ENCODE assay signal across 22 cellular contexts in the genomic region with DNA sequence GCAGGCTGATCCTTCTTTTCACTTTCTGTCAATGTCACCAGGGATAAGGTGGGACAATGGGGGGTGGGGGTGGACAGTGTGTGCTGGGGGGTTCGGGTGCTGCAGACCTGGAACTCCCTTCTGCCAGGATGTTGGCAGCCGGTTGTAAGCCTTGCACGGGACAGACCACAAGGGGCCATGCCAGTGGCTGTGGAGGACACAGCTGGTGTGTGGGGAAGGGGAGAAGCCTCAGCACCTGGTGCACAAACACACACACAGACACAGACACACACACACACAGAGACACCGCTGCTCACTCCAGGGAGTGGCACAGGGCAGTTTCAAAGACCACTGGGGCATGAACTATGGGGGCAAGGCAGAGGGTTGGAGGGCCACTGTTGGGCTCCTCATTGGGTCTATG. TPM values are rescaled to one million over a fixed set of nuclear protein-coding genes. Genes with fewer than 3 reads are reported as not detected.
"Had no signal": no experiment of that assay in that cellular context is flagged by ENCODE, and none has a peak within 500 bp of the region (broad histone marks: within the 10 kb centered on the region; RNA-seq: fewer than 3 reads in every experiment).

No MANE protein-coding gene starts in this region.

- H3K9me3 ChIP-seq: body of pancreas, esophagus squamous epithelium, gastroesophageal sphincter, heart left ventricle, spleen had no signal

- H3K4me1 Mint-ChIP-seq: endodermal cell had no signal

- H3K4me3 ChIP-seq: body of pancreas, cardiac muscle cell, esophagus squamous epithelium, gastroesophageal sphincter, heart left ventricle, spleen had no signal

- H3K27ac Mint-ChIP-seq: activated CD4-positive, alpha-beta memory T cell treated with anti-CD3 and anti-CD28 coated beads for 36 hours; activated CD4-positive, alpha-beta T cell treated with anti-CD3 and anti-CD28 coated beads for 36 hours; activated CD8-positive, alpha-beta memory T cell treated with anti-CD3 and anti-CD28 coated beads, Interleukin-2, amount 10 ng/mL, durations not matched to agents 7 days and 5 days; activated naive CD4-positive, alpha-beta T cell treated with anti-CD3 and anti-CD28 coated beads, Interleukin-2, amount 50 U/mL, for 24 hours; activated T-helper 1 cell treated with anti-CD3 and anti-CD28 coated beads, Interleukin-12 subunit alpha, Interleukin-12 subunit beta, Interleukin-2, Interleukin-4 antibody, amounts not matched to agents 30 ng/mL and 10 ng/mL and 1 ng/mL, durations not matched to agents 14 hours and 24 hours and 36 hours; endodermal cell; WTC11 had no signal

- DNase-seq: activated CD4-positive, alpha-beta memory T cell treated with anti-CD3 and anti-CD28 coated beads for 36 hours; activated CD4-positive, alpha-beta T cell treated with anti-CD3 and anti-CD28 coated beads for 36 hours; activated CD8-positive, alpha-beta memory T cell treated with anti-CD3 and anti-CD28 coated beads, Interleukin-2, amount 10 ng/mL, durations not matched to agents 7 days and 5 days; activated gamma-delta T cell treated with Interleukin-2 at 50 U/mL for 16 hours; anterior cingulate cortex; body of pancreas; cortex of kidney; endodermal cell; esophagus squamous epithelium; left colon; naive thymus-derived CD8-positive, alpha-beta T cell; spleen; stimulated activated CD4-positive, alpha-beta T cell treated with anti-CD3 and anti-CD28 coated beads, Interleukin-4, amount 100 ng/mL, for 24 hours; stimulated activated naive CD8-positive, alpha-beta T cell treated with anti-CD3 and anti-CD28 coated beads, Interleukin-15, Interleukin-2, amounts not matched to agents 100 U/mL and 50 U/mL, for 24 hours had no signal

- H3K4me3 Mint-ChIP-seq: activated CD4-positive, alpha-beta memory T cell treated with anti-CD3 and anti-CD28 coated beads for 36 hours; activated CD4-positive, alpha-beta T cell treated with anti-CD3 and anti-CD28 coated beads for 36 hours; activated CD8-positive, alpha-beta memory T cell treated with anti-CD3 and anti-CD28 coated beads, Interleukin-2, amount 10 ng/mL, durations not matched to agents 7 days and 5 days; activated naive CD4-positive, alpha-beta T cell treated with anti-CD3 and anti-CD28 coated beads, Interleukin-2, amount 50 U/mL, for 24 hours; activated T-helper 1 cell treated with anti-CD3 and anti-CD28 coated beads, Interleukin-12 subunit alpha, Interleukin-12 subunit beta, Interleukin-2, Interleukin-4 antibody, amounts not matched to agents 30 ng/mL and 10 ng/mL and 1 ng/mL, durations not matched to agents 14 hours and 24 hours and 36 hours; endodermal cell; WTC11 had no signal

- H3K27ac ChIP-seq: body of pancreas, cardiac muscle cell, esophagus squamous epithelium had no signal

- ATAC-seq: activated CD4-positive, alpha-beta T cell treated with anti-CD3 and anti-CD28 coated beads for 36 hours; activated CD8-positive, alpha-beta memory T cell treated with anti-CD3 and anti-CD28 coated beads, Interleukin-2, amount 10 ng/mL, durations not matched to agents 7 days and 5 days; body of pancreas; gastroesophageal sphincter; heart left ventricle; left colon; naive thymus-derived CD8-positive, alpha-beta T cell; stimulated activated naive CD8-positive, alpha-beta T cell treated with anti-CD3 and anti-CD28 coated beads, Interleukin-15, Interleukin-2, amounts not matched to agents 100 U/mL and 50 U/mL, for 24 hours; WTC11 had no signal

- H3K36me3 ChIP-seq: cardiac muscle cell, esophagus squamous epithelium, gastroesophageal sphincter, heart left ventricle, spleen had no signal

- H3K36me3 Mint-ChIP-seq: activated CD4-positive, alpha-beta memory T cell treated with anti-CD3 and anti-CD28 coated beads for 36 hours; activated CD8-positive, alpha-beta memory T cell treated with anti-CD3 and anti-CD28 coated beads, Interleukin-2, amount 10 ng/mL, durations not matched to agents 7 days and 5 days; activated naive CD4-positive, alpha-beta T cell treated with anti-CD3 and anti-CD28 coated beads, Interleukin-2, amount 50 U/mL, for 24 hours; naive thymus-derived CD8-positive, alpha-beta T cell; WTC11 had no signal

- H3K9me3 Mint-ChIP-seq: activated CD4-positive, alpha-beta memory T cell treated with anti-CD3 and anti-CD28 coated beads for 36 hours; activated naive CD4-positive, alpha-beta T cell treated with anti-CD3 and anti-CD28 coated beads, Interleukin-2, amount 50 U/mL, for 24 hours; activated T-helper 1 cell treated with anti-CD3 and anti-CD28 coated beads, Interleukin-12 subunit alpha, Interleukin-12 subunit beta, Interleukin-2, Interleukin-4 antibody, amounts not matched to agents 30 ng/mL and 10 ng/mL and 1 ng/mL, durations not matched to agents 14 hours and 24 hours and 36 hours; endodermal cell; naive thymus-derived CD8-positive, alpha-beta T cell; WTC11 had no signal

- H3K27me3 ChIP-seq: cardiac muscle cell had no signal

RNA-seq across cellular contexts. Expression of a gene that starts 3.6 kb away (rescaled TPM):
- total RNA-seq: activated CD4-positive, alpha-beta memory T cell treated with anti-CD3 and anti-CD28 coated beads for 36 hours; activated CD4-positive, alpha-beta T cell treated with anti-CD3 and anti-CD28 coated beads for 36 hours; activated T-helper 1 cell treated with anti-CD3 and anti-CD28 coated beads, Interleukin-12 subunit alpha, Interleukin-12 subunit beta, Interleukin-2, Interleukin-4 antibody, amounts not matched to agents 30 ng/mL and 10 ng/mL and 1 ng/mL, durations not matched to agents 14 hours and 24 hours and 36 hours; endodermal cell; naive thymus-derived CD8-positive, alpha-beta T cell; renal cortical epithelial cell had no signal
- polyA plus RNA-seq: keratinocyte had no signal
